Comparison of ENCODE assay signal across 15 cellular contexts in genomic region chr2:127439343-127439742, GRCh38. TPM values are rescaled to one million over a fixed set of nuclear protein-coding genes. Genes with fewer than 3 reads are reported as not detected.
DNase-seq lines count a peak whose midpoint lies in the region; ATAC-seq and TF ChIP-seq lines count a peak whose summit lies in the region.
"Had no signal": no experiment of that assay in that cellular context is flagged by ENCODE, and none has a peak within 500 bp of the region (broad histone marks: within the 10 kb centered on the region; RNA-seq: fewer than 3 reads in every experiment).

No MANE protein-coding gene starts in this region.

- H3K9me3 Mint-ChIP-seq in natural killer cell treated with Interleukin-12 subunit alpha and Interleukin-12 subunit beta and Interleukin-15 and Interleukin-18, amount 100 ng/mL, for 72 hours = peaks cover 3% of the 10 kb centered on the region
- H3K9me3 Mint-ChIP-seq in natural killer cell (peaks cover 0 to 4% of the 10 kb centered on the region in 2 donors), osteocyte (ENCODE audit: unreplicated experiment) (peaks cover 11% of the 10 kb centered on the region)

- H3K27ac ChIP-seq in liver (ENCODE audit: low read depth in 1 of 2, low read length in 2 of 2) = peak overlapping the region; percentile 88 to 94
- H3K27ac ChIP-seq in right atrium auricular region = no peak overlapping the region
- H3K27ac ChIP-seq: BLaER1 had no signal

- 96% methylated on average over 5 of the region's 5 CpGs for WGBS in liver

- H3K4me1 Mint-ChIP-seq in natural killer cell treated with Interleukin-12 subunit alpha and Interleukin-12 subunit beta and Interleukin-15 and Interleukin-18, amount 100 ng/mL, for 72 hours (ENCODE audit: low read depth in 2 of 2) = no peaks in the 10 kb centered on the region
- no peaks in the 10 kb centered on the region for H3K4me1 Mint-ChIP-seq in natural killer cell
- no peaks in the 10 kb centered on the region for H3K4me1 Mint-ChIP-seq in osteocyte (ENCODE audit: unreplicated experiment)
- H3K4me1 Mint-ChIP-seq: CD8-positive, alpha-beta memory T cell had no signal

- H3K4me1 ChIP-seq in liver (ENCODE audit: control insufficient read depth in 4 of 4, insufficient read depth in 4 of 4, low read length in 3 of 4) = peaks cover 14 to 32% (median 16%) of the 10 kb centered on the region in 4 donors
- no peaks in the 10 kb centered on the region for H3K4me1 ChIP-seq in right atrium auricular region
- H3K4me1 ChIP-seq: BLaER1, HAP-1 had no signal

- H3K9ac ChIP-seq in liver (ENCODE audit: low read depth in 1 of 2, low read length in 2 of 2) = no peak overlapping the region
- H3K9ac ChIP-seq: BLaER1 had no signal

- no peak overlapping the region for H3K4me3 Mint-ChIP-seq in natural killer cell treated with Interleukin-12 subunit alpha and Interleukin-12 subunit beta and Interleukin-15 and Interleukin-18, amount 100 ng/mL, for 72 hours
- H3K4me3 Mint-ChIP-seq in natural killer cell (no peak overlapping the region), osteocyte (ENCODE audit: unreplicated experiment) (no peak overlapping the region)
- H3K4me3 Mint-ChIP-seq: CD8-positive, alpha-beta memory T cell had no signal

- no peak overlapping the region for H3K27ac Mint-ChIP-seq in natural killer cell treated with Interleukin-12 subunit alpha and Interleukin-12 subunit beta and Interleukin-15 and Interleukin-18, amount 100 ng/mL, for 72 hours
- H3K27ac Mint-ChIP-seq in natural killer cell (no peak overlapping the region), osteocyte (ENCODE audit: unreplicated experiment) (no peak overlapping the region)
- H3K27ac Mint-ChIP-seq: CD8-positive, alpha-beta memory T cell had no signal

- peaks cover 0 to 2% (median 0%) of the 10 kb centered on the region in 4 donors for H3K9me3 ChIP-seq in liver (ENCODE audit: control insufficient read depth in 4 of 4, low read length in 3 of 4)
- peaks cover 0 to 10% of the 10 kb centered on the region in 2 donors for H3K9me3 ChIP-seq in right atrium auricular region

- intact Hi-C loops in natural killer cell (cut with micrococcal nuclease) = no loop called here

- no peaks in the 10 kb centered on the region for H3K36me3 ChIP-seq in liver (ENCODE audit: control insufficient read depth in 4 of 4, insufficient read depth in 3 of 4, low read depth in 1 of 4, low read length in 3 of 4)
- H3K36me3 ChIP-seq in right atrium auricular region = no peaks in the 10 kb centered on the region
- H3K36me3 ChIP-seq: BLaER1, HAP-1 had no signal

- no peaks in the 10 kb centered on the region for H3K36me3 Mint-ChIP-seq in natural killer cell treated with Interleukin-12 subunit alpha and Interleukin-12 subunit beta and Interleukin-15 and Interleukin-18, amount 100 ng/mL, for 72 hours
- H3K36me3 Mint-ChIP-seq in natural killer cell (no peaks in the 10 kb centered on the region), osteocyte (ENCODE audit: unreplicated experiment) (peaks cover 6% of the 10 kb centered on the region)

- no peaks in the 10 kb centered on the region for H3K27me3 ChIP-seq in liver (ENCODE audit: control insufficient read depth in 4 of 4, insufficient read depth in 4 of 4, low read length in 3 of 4)
- H3K27me3 ChIP-seq in right atrium auricular region = no peaks in the 10 kb centered on the region
- H3K27me3 ChIP-seq: BLaER1 had no signal

- no peak for DNase-seq in natural killer cell treated with Interleukin-12 subunit alpha and Interleukin-12 subunit beta and Interleukin-15 and Interleukin-18, amount 100 ng/mL, for 72 hours (ENCODE audit: low spot score)
- DNase-seq in natural killer cell (no peak), osteocyte (ENCODE audit: extremely low spot score, unreplicated experiment) (peak; percentile 65), NAMALWA (ENCODE audit: low spot score) (no peak), right atrium auricular region (ENCODE audit: low spot score) (no peak)
- DNase-seq in activated CD8-positive, alpha-beta memory T cell treated with anti-CD3 and anti-CD28 coated beads, Interleukin-2, amount 50 U/mL, for 4 hours = no peak
- DNase-seq: AML-193; CD8-positive, alpha-beta memory T cell had no signal

- TF ChIP-seq RAD21 in liver (IDR thresholded peaks at IDR 0.05) = no peak

- TF ChIP-seq CTCF in natural killer cell (IDR thresholded peaks at IDR 0.05) = no peak
- no peak for TF ChIP-seq CTCF in liver (IDR thresholded peaks at IDR 0.05; ENCODE audit: low read depth, low read length, missing input control)
- no peak for TF ChIP-seq CTCF in osteocyte (IDR thresholded peaks at IDR 0.05)
- no peak for TF ChIP-seq CTCF in right atrium auricular region (IDR thresholded peaks at IDR 0.05)

- H3K27me3 Mint-ChIP-seq in natural killer cell treated with Interleukin-12 subunit alpha and Interleukin-12 subunit beta and Interleukin-15 and Interleukin-18, amount 100 ng/mL, for 72 hours = no peaks in the 10 kb centered on the region
- no peaks in the 10 kb centered on the region for H3K27me3 Mint-ChIP-seq in natural killer cell (ENCODE audit: low read depth in 2 of 2)
- no peaks in the 10 kb centered on the region for H3K27me3 Mint-ChIP-seq in osteocyte (ENCODE audit: unreplicated experiment)

- H3K4me3 ChIP-seq in liver (ENCODE audit: low read depth in 1 of 3, low read length in 3 of 3) (no peak overlapping the region), right atrium auricular region (no peak overlapping the region)
- H3K4me3 ChIP-seq: BLaER1, GM12878, HAP-1 had no signal

- ATAC-seq in natural killer cell treated with Interleukin-12 subunit alpha and Interleukin-12 subunit beta and Interleukin-15 and Interleukin-18, amount 100 ng/mL, for 72 hours = peak; percentile 22 to 28
- ATAC-seq in natural killer cell (no peak), HG03565 (IDR thresholded peaks at IDR 0.05; ENCODE audit: unreplicated experiment) (no peak)
- ATAC-seq: GM12878 had no signal

TF ChIP-seq in liver, 16 proteins besides CTCF, POLR2A, EP300 and RAD21 (continues in another document):
- TF ChIP-seq GABPA (IDR thresholded peaks at IDR 0.05 in 1 of 2, conservative IDR thresholded peaks at IDR 0.05 in 1 of 2) (no peak), FOXA2 (IDR thresholded peaks at IDR 0.05) (no peak), REST (IDR thresholded peaks at IDR 0.05) (no peak), EGR1 (IDR thresholded peaks at IDR 0.05; ENCODE audit: low read depth in 2 of 2) (no peak), YY1 (IDR thresholded peaks at IDR 0.05) (no peak), MAX (IDR thresholded peaks at IDR 0.05) (no peak), RXRA (IDR thresholded peaks at IDR 0.05) (no peak), JUND (IDR thresholded peaks at IDR 0.05) (no peak), HNF4A (conservative IDR thresholded peaks at IDR 0.05) (no peak), ATF3 (IDR thresholded peaks at IDR 0.05) (no peak)

RNA-seq across cellular contexts. Expression of gene PROC, which starts 21.1 kb away (rescaled TPM):
- total RNA-seq in natural killer cell treated with Interleukin-12 subunit alpha and Interleukin-12 subunit beta and Interleukin-15 and Interleukin-18, amount 100 ng/mL, for 72 hours = not detected
- total RNA-seq in natural killer cell (not detected), liver (100 to 1,000 TPM; 150 to 376 TPM), osteocyte (1.6 and 2.5 TPM in 2 replicates), right atrium auricular region (not detected)
- 100 to 1,000 TPM; 305 to 407 TPM for polyA plus RNA-seq in liver
- total RNA-seq: A673, Daoy, GM12878 had no signal
- polyA plus RNA-seq: CD8-positive, alpha-beta memory T cell; GM12878 had no signal

RNA-seq across cellular contexts. Expression of gene MAP3K2, which starts 51.6 kb away (rescaled TPM):
- total RNA-seq in natural killer cell treated with Interleukin-12 subunit alpha and Interleukin-12 subunit beta and Interleukin-15 and Interleukin-18, amount 100 ng/mL, for 72 hours = 10 to 100 TPM; 59.0 to 64.6 TPM
- total RNA-seq in natural killer cell (100 to 1,000 TPM in 2 of 3 donors, 10 to 100 TPM in 1; 99.4 to 109 (median 106) TPM), liver (10 to 100 TPM; 22.0 to 46.2 TPM), osteocyte (60.9 and 63.9 TPM in 2 replicates), right atrium auricular region (10 to 100 TPM; 20.5 to 20.8 TPM)
- polyA plus RNA-seq in liver = 10 to 100 TPM in 1 of 2 donors, 1 to 10 TPM in 1; 5.9 to 12.1 TPM

Comparison
In these comparisons a context has a peak if more than half of its experiments do, and no peak if none do; other contexts are left out.
1. ATAC-seq: peak in natural killer cell treated with Interleukin-12 subunit alpha and Interleukin-12 subunit beta and Interleukin-15 and Interleukin-18, amount 100 ng/mL, for 72 hours (2 of 2); none in natural killer cell (0 of 3) and HG03565 (single experiment).
2. H3K27ac ChIP-seq: peak in liver (2 of 2); none in right atrium auricular region (0 of 2).
3. RNA of gene PROC, which starts 21.1 kb away (total RNA-seq): 150 to 376 TPM in liver; 1.6 to 2.5 TPM in osteocyte, not detected in right atrium auricular region, not detected in natural killer cell treated with Interleukin-12 subunit alpha and Interleukin-12 subunit beta and Interleukin-15 and Interleukin-18, amount 100 ng/mL, for 72 hours and not detected in natural killer cell; every median in the first group is over 10 times any median in the second.